Comparison of ENCODE assay signal across 15 cellular contexts in genomic region chr11:63873381-63873780, GRCh38. TPM values are rescaled to one million over a fixed set of nuclear protein-coding genes. Genes with fewer than 3 reads are reported as not detected.
DNase-seq lines count a peak whose midpoint lies in the region; ATAC-seq and TF ChIP-seq lines count a peak whose summit lies in the region.
"Had no signal": no experiment of that assay in that cellular context is flagged by ENCODE, and none has a peak within 500 bp of the region (broad histone marks: within the 10 kb centered on the region; RNA-seq: fewer than 3 reads in every experiment).

No MANE protein-coding gene starts in this region.

- H3K9me3 ChIP-seq in breast epithelium (no peaks in the 10 kb centered on the region), ascending aorta (no peaks in the 10 kb centered on the region), endodermal cell (ENCODE audit: control insufficient read depth, low read length) (no peaks in the 10 kb centered on the region)
- H3K9me3 ChIP-seq: A549, tibial nerve had no signal

- intact Hi-C loops in breast epithelium (cut with DNase I; ENCODE audit: low total_unique reads) (no loop called here), MCF 10A (cut with micrococcal nuclease) (no loop called here), ascending aorta (cut with DNase I) (loop anchor here (2.0 kb wide), 2 partner anchors 45 to 65 kb away; partner anchors contain the start of gene NAA40)

- H3K27ac ChIP-seq in breast epithelium (peak overlapping the region; percentile 32 to 66), ascending aorta (peak overlapping the region; percentile 38 to 48), endodermal cell (ENCODE audit: low read depth, low read length) (no peak overlapping the region)

- CTCF ChIA-PET in MCF 10A (lab: Yijun Ruan, JAX), result interaction anchor here (0.6 to 9.3 kb wide), 8 partner anchors 9 to 281 kb away, joined by 3 to 94 read pairs (median 4); partner anchors contain the start of gene MARK2

- WGBS in endodermal cell (ENCODE audit: insufficient coverage in 1 of 2, insufficient read length in 1 of 2), 2 experiments, result 96 to 98% methylated on average over 9 of the region's 9 CpGs

- DNase-seq in breast epithelium (ENCODE audit: low spot score in 2 of 2) (no peak), MCF 10A (ENCODE audit: unreplicated experiment) (no peak), ascending aorta (ENCODE audit: low spot score in 2 of 2) (no peak), type B pancreatic cell (ENCODE audit: extremely low spot score, unreplicated experiment) (no peak), anterior cingulate cortex (lab: John Stamatoyannopoulos, UW) (no peak), endodermal cell (no peak)
- peak in 1 of 10 donors; percentile 41 for DNase-seq in naive thymus-derived CD8-positive, alpha-beta T cell
- no peak for DNase-seq in activated effector memory CD4-positive, alpha-beta T cell treated with anti-CD3 and anti-CD28 coated beads, Interleukin-2, amount 50 U/mL, for 16 hours
- DNase-seq: activated CD4-positive, alpha-beta T cell treated with anti-CD3 and anti-CD28 coated beads, Interleukin-2, amount 50 U/mL, for 48 hours; midbrain; NCI-H2081 treated with DMSO at 0.1 percent for 48 hours; T1000 had no signal

- H3K4me3 Mint-ChIP-seq in MCF 10A (ENCODE audit: unreplicated experiment) (no peak overlapping the region), type B pancreatic cell (no peak overlapping the region), endodermal cell (no peak overlapping the region)
- peak overlapping the region in 7 of 10 donors; percentile 11 to 67 (median 48) for H3K4me3 Mint-ChIP-seq in naive thymus-derived CD8-positive, alpha-beta T cell

- no peaks in the 10 kb centered on the region for H3K36me3 ChIP-seq in breast epithelium
- peaks cover 0 to under 1% of the 10 kb centered on the region in 2 donors for H3K36me3 ChIP-seq in ascending aorta
- peaks cover 4% of the 10 kb centered on the region for H3K36me3 ChIP-seq in endodermal cell (ENCODE audit: control insufficient read depth, insufficient read depth, low read length)
- H3K36me3 ChIP-seq: tibial nerve had no signal

- H3K27me3 Mint-ChIP-seq in MCF 10A (ENCODE audit: insufficient read depth, unreplicated experiment) (no peaks in the 10 kb centered on the region), type B pancreatic cell (no peaks in the 10 kb centered on the region), endodermal cell (ENCODE audit: insufficient read depth) (no peaks in the 10 kb centered on the region)
- H3K27me3 Mint-ChIP-seq in naive thymus-derived CD8-positive, alpha-beta T cell, result no peaks in the 10 kb centered on the region
- H3K27me3 Mint-ChIP-seq: progenitor cell of endocrine pancreas had no signal

- TF ChIP-seq CTCF in breast epithelium (IDR thresholded peaks at IDR 0.05) (no peak), MCF 10A (IDR thresholded peaks at IDR 0.05; ENCODE audit: unreplicated experiment) (no peak), ascending aorta (IDR thresholded peaks at IDR 0.05) (no peak), type B pancreatic cell (conservative IDR thresholded peaks at IDR 0.05) (no peak), endodermal cell (conservative IDR thresholded peaks at IDR 0.05) (no peak)

- no peaks in the 10 kb centered on the region for H3K27me3 ChIP-seq in breast epithelium
- H3K27me3 ChIP-seq in ascending aorta, result no peaks in the 10 kb centered on the region
- H3K27me3 ChIP-seq in endodermal cell (ENCODE audit: control insufficient read depth, insufficient read depth, low read length, poor library complexity, severe bottlenecking), result no peaks in the 10 kb centered on the region
- H3K27me3 ChIP-seq: tibial nerve had no signal

- no peak overlapping the region for H3K9ac ChIP-seq in endodermal cell (ENCODE audit: extremely low read depth, low read length, poor library complexity, severe bottlenecking)

- H3K4me1 ChIP-seq in breast epithelium (peaks cover 14 to 49% of the 10 kb centered on the region in 2 donors), ascending aorta (peaks cover 20 to 54% of the 10 kb centered on the region in 2 donors), endodermal cell (ENCODE audit: control insufficient read depth, insufficient read depth, low read length) (no peaks in the 10 kb centered on the region)

- peaks cover 6% of the 10 kb centered on the region for H3K36me3 Mint-ChIP-seq in MCF 10A (ENCODE audit: insufficient read depth, unreplicated experiment)
- peaks cover 0 to 12% (median 5%) of the 10 kb centered on the region in 3 donors for H3K36me3 Mint-ChIP-seq in naive thymus-derived CD8-positive, alpha-beta T cell
- H3K36me3 Mint-ChIP-seq in type B pancreatic cell, result peaks cover 9% of the 10 kb centered on the region
- H3K36me3 Mint-ChIP-seq in endodermal cell (ENCODE audit: low read depth), result peaks cover 11% of the 10 kb centered on the region

- H3K4me3 ChIP-seq in breast epithelium, result no peak overlapping the region
- H3K4me3 ChIP-seq in ascending aorta, result no peak overlapping the region
- no peak overlapping the region for H3K4me3 ChIP-seq in endodermal cell (ENCODE audit: low read length)
- H3K4me3 ChIP-seq: A549, tibial nerve had no signal

- H3K4me1 Mint-ChIP-seq in MCF 10A (ENCODE audit: insufficient read depth, unreplicated experiment) (peaks cover 35% of the 10 kb centered on the region), type B pancreatic cell (ENCODE audit: unreplicated experiment) (peaks cover 45% of the 10 kb centered on the region), endodermal cell (peaks cover 33% of the 10 kb centered on the region)
- H3K4me1 Mint-ChIP-seq in naive thymus-derived CD8-positive, alpha-beta T cell, result peaks cover 46 to 87% (median 80%) of the 10 kb centered on the region in 4 donors

- POLR2A ChIA-PET in MCF 10A (lab: Yijun Ruan, JAX), result interaction anchor here (0.7 to 2.7 kb wide), 3 partner anchors 14 to 292 kb away, joined by 3 to 31 read pairs (median 22); partner anchors contain the start of genes MACROD1 and MARK2
- POLR2A ChIA-PET in naive thymus-derived CD8-positive, alpha-beta T cell (lab: Charles Lee), result interaction anchor here (0.9 to 2.2 kb wide), 2 partner anchors 9 to 35 kb away, joined by 4 to 9 read pairs; partner anchors contain the start of gene MARK2

- BruUV-seq in MCF 10A (replicated peaks; lab: Mats Ljungman, UMichigan), result no TSS peak

- no peak for ATAC-seq in naive thymus-derived CD8-positive, alpha-beta T cell
- ATAC-seq: A549 had no signal

- H3K27ac Mint-ChIP-seq in MCF 10A (ENCODE audit: low read depth, unreplicated experiment) (no peak overlapping the region), type B pancreatic cell (peak overlapping the region; percentile 77), endodermal cell (no peak overlapping the region)
- peak overlapping the region in 7 of 10 donors; percentile 29 to 80 (median 73) for H3K27ac Mint-ChIP-seq in naive thymus-derived CD8-positive, alpha-beta T cell
- H3K27ac Mint-ChIP-seq: progenitor cell of endocrine pancreas had no signal

- no peaks in the 10 kb centered on the region for H3K9me3 Mint-ChIP-seq in MCF 10A (ENCODE audit: unreplicated experiment)
- H3K9me3 Mint-ChIP-seq in naive thymus-derived CD8-positive, alpha-beta T cell, result no peaks in the 10 kb centered on the region
- no peaks in the 10 kb centered on the region for H3K9me3 Mint-ChIP-seq in type B pancreatic cell
- no peaks in the 10 kb centered on the region for H3K9me3 Mint-ChIP-seq in endodermal cell

- TF ChIP-seq POLR2A in breast epithelium (IDR thresholded peaks at IDR 0.05), result no peak

RNA-seq across cellular contexts. Expression of gene MARK2, which starts 34.5 kb away (rescaled TPM):
- total RNA-seq in breast epithelium (10 to 100 TPM; 12.6 to 34.0 (median 22.3) TPM), MCF 10A (2022) (36.9 and 39.8 TPM in 2 replicates), ascending aorta (45.7 TPM), type B pancreatic cell (ENCODE audit: low replicate concordance) (52.8 and 73.5 TPM in 2 replicates), endodermal cell (10 to 100 TPM; 39.7 to 39.8 TPM)
- 10 to 100 TPM; 64.8 to 74.5 TPM for total RNA-seq in naive thymus-derived CD8-positive, alpha-beta T cell
- 10 to 100 TPM; 37.0 to 57.0 (median 40.3) TPM for polyA plus RNA-seq in naive thymus-derived CD8-positive, alpha-beta T cell
- 26.6 TPM for polyA plus RNA-seq in endodermal cell (2013, experiment 1 of 2)
- polyA plus RNA-seq in endodermal cell (2013, experiment 2 of 2), result 27.3 TPM

RNA-seq across cellular contexts. Expression of gene RCOR2, which starts 43.6 kb away (rescaled TPM):
- total RNA-seq in breast epithelium (under 1 TPM; 0.16 to 0.33 (median 0.29) TPM), MCF 10A (2022) (0.15 TPM in 1 of 2 replicates, not detected in the other), ascending aorta (not detected), type B pancreatic cell (ENCODE audit: low replicate concordance) (8.1 and 38.1 TPM in 2 replicates), endodermal cell (10 to 100 TPM; 45.0 to 51.4 TPM)
- not detected for total RNA-seq in naive thymus-derived CD8-positive, alpha-beta T cell
- polyA plus RNA-seq in naive thymus-derived CD8-positive, alpha-beta T cell, result under 1 TPM in 1 of 3 donors, not detected in 2; 0.14 TPM
- 111 TPM for polyA plus RNA-seq in endodermal cell (2013, experiment 1 of 2)
- polyA plus RNA-seq in endodermal cell (2013, experiment 2 of 2), result 95.2 TPM

Comparison
In these comparisons a context has a peak if more than half of its experiments do, and no peak if none do; other contexts are left out.
1. H3K27ac Mint-ChIP-seq: peak in naive thymus-derived CD8-positive, alpha-beta T cell (7 of 10) and type B pancreatic cell (single experiment); none in MCF 10A (single experiment) and endodermal cell (single experiment).
2. H3K4me3 Mint-ChIP-seq: peak in naive thymus-derived CD8-positive, alpha-beta T cell (7 of 10); none in MCF 10A (single experiment), type B pancreatic cell (single experiment) and endodermal cell (single experiment).